Comparison of ENCODE assay signal across 8 cellular contexts in the genomic region with DNA sequence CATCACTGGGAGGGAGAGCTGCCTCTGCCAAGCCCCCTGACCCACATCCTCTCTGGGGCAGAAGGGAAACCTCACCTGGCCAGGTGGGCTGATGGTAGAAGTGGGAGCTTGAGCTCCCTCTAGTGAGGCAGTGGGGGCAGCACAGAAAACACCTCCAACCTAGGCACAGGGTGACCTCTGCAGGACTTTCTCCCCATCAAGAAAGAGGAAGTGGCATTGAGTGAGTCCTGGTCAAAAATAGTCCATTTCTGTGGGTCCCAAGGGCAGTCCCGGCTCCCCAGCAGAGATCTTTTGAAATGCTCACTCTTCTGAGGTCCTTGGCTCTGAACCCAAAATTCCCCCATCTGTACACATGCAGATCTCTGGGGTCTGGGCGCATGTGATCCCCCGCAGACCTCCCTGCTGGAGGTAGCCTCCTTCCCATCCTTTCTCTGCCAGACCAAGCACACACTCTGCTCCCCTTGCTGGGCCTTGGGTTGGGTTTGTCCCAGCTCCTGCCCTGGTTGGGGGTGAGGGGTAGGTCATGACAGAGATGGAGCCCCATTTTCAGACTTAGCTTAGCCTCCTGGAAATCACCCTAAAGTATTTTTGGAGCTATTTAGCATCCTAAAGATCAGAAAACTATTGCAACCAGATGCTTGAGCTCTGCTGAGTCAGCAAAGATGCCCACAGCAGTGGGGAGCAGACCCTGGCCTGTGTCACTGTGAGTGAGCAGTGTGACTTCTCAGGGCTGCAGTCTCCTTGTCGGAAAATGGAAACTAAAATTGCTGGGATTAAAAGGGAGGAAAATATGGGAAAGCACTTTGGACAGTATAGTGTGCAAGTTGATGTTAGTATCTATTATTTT. TPM values are rescaled to one million over a fixed set of nuclear protein-coding genes. Genes with fewer than 3 reads are reported as not detected.
A peak's percentile ranks its signal among the peaks of the same experiment; 100 is the strongest.
DNase-seq lines count a peak whose midpoint lies in the region; ATAC-seq and TF ChIP-seq lines count a peak whose summit lies in the region.

No MANE protein-coding gene starts in this region.

- H3K79me2 ChIP-seq in Karpas-422 (ENCODE audit: low read length), result no peaks in the 10 kb centered on the region

- ATAC-seq in GM21619 (IDR thresholded peaks at IDR 0.05; ENCODE audit: unreplicated experiment), result peak; percentile 93

- no peaks in the 10 kb centered on the region for H3K9me3 ChIP-seq in Karpas-422 (ENCODE audit: low read length)
- H3K9me3 ChIP-seq in cardiac muscle cell (ENCODE audit: low read depth), result no peaks in the 10 kb centered on the region

- H3K36me3 ChIP-seq in Karpas-422 (ENCODE audit: insufficient read depth, low read length) (no peaks in the 10 kb centered on the region), cardiac muscle cell (no peaks in the 10 kb centered on the region)

- H2AFZ ChIP-seq in Karpas-422 (ENCODE audit: low read length), result no peak overlapping the region

- H3K9ac ChIP-seq in Karpas-422 (ENCODE audit: low read length), result peak overlapping the region; percentile 32; the same call in 1 of the 2 replicates

- H3K9me2 ChIP-seq in Karpas-422 (replicated peaks; ENCODE audit: insufficient read depth, low read length), result no peaks in the 10 kb centered on the region

- H3K27ac ChIP-seq in Karpas-422 (ENCODE audit: low read length) (no peak overlapping the region), cardiac muscle cell (no peak overlapping the region)

- H3K4me1 ChIP-seq in Karpas-422 (ENCODE audit: low read length) (peaks cover 12% of the 10 kb centered on the region), cardiac muscle cell (ENCODE audit: low read depth) (peaks cover 3% of the 10 kb centered on the region)

- peak; percentile 29 for DNase-seq in GF-D8 (lab: John Stamatoyannopoulos, UW)
- DNase-seq in Karpas-422, result peak; percentile 84
- DNase-seq in activated CD8-positive, alpha-beta memory T cell treated with anti-CD3 and anti-CD28 coated beads for 1 hour (ENCODE audit: extremely low read depth in 1 of 2, low read depth in 1 of 2), result peak; percentile 36 to 38
- DNase-seq in cardiac muscle cell (ENCODE audit: low read depth in 1 of 2, low spot score in 1 of 2), result no peak
- DNase-seq in stimulated activated CD8-positive, alpha-beta memory T cell treated with anti-CD3 and anti-CD28 coated beads, Interleukin-2, amount 100 ng/mL, for 1 hour (ENCODE audit: low read depth in 2 of 2), result peak; percentile 20 to 40
- DNase-seq in NCI-H526 treated with DMSO at 0.1 percent for 48 hours (lab: John Stamatoyannopoulos, UW), result no peak
- no peak for DNase-seq in NCI-H1436 treated with DMSO at 0.1 percent for 48 hours (lab: John Stamatoyannopoulos, UW)

- H3K4me3 ChIP-seq in Karpas-422 (ENCODE audit: low read length), result no peak overlapping the region
- H3K4me3 ChIP-seq in cardiac muscle cell, result no peak overlapping the region

- TF ChIP-seq CTCF in cardiac muscle cell (IDR thresholded peaks at IDR 0.05; ENCODE audit: low read depth, low read length), result peak; percentile 28

- peak overlapping the region; percentile 45 for H3K4me2 ChIP-seq in Karpas-422 (ENCODE audit: low read depth, low read length, poor library complexity, severe bottlenecking)

- no peaks in the 10 kb centered on the region for H3K27me3 ChIP-seq in Karpas-422 (ENCODE audit: low read length)
- no peaks in the 10 kb centered on the region for H3K27me3 ChIP-seq in cardiac muscle cell

- no peaks in the 10 kb centered on the region for H4K20me1 ChIP-seq in Karpas-422 (ENCODE audit: insufficient read depth, low read depth, low read length)

RNA-seq across cellular contexts. Expression of a gene that starts 41.6 kb away (rescaled TPM):
- total RNA-seq in Karpas-422 (2014; rRNA removed; shearing (Covaris generic); ENCODE audit: low replicate concordance), result 0.22 and 0.82 TPM in 2 replicates
- not detected in 2 replicates for total RNA-seq in cardiac muscle cell
- not detected in 2 replicates for polyA plus RNA-seq in cardiac muscle cell

RNA-seq across cellular contexts. Expression of a gene that starts 50.0 kb away (rescaled TPM):
- not detected in 2 replicates for total RNA-seq in Karpas-422 (2014; rRNA removed; shearing (Covaris generic); ENCODE audit: low replicate concordance)
- total RNA-seq in cardiac muscle cell, result 1.9 and 2.9 TPM in 2 replicates
- polyA plus RNA-seq in cardiac muscle cell, result 2.9 and 3.9 TPM in 2 replicates

Comparison
In these comparisons a context has a peak if more than half of its experiments do, and no peak if none do; other contexts are left out.
1. DNase-seq: peak in GF-D8 (single experiment), Karpas-422 (single experiment), activated CD8-positive, alpha-beta memory T cell treated with anti-CD3 and anti-CD28 coated beads for 1 hour (2 of 2) and stimulated activated CD8-positive, alpha-beta memory T cell treated with anti-CD3 and anti-CD28 coated beads, Interleukin-2, amount 100 ng/mL, for 1 hour (2 of 2); none in cardiac muscle cell (0 of 2), NCI-H526 treated with DMSO at 0.1 percent for 48 hours (single experiment) and NCI-H1436 treated with DMSO at 0.1 percent for 48 hours (single experiment).